ENCODE assay signal across 8 cellular contexts in genomic region chr2:10303634-10304378, GRCh38. TPM values are rescaled to one million over a fixed set of nuclear protein-coding genes. Genes with fewer than 3 reads are reported as not detected.
A peak's percentile ranks its signal among the peaks of the same experiment; 100 is the strongest.
DNase-seq lines count a peak whose midpoint lies in the region; ATAC-seq and TF ChIP-seq lines count a peak whose summit lies in the region.

No MANE protein-coding gene starts in this region.

- peak; percentile 32 to 33 for DNase-seq in T47D (ENCODE audit: low read depth in 1 of 2, low spot score in 1 of 2)

- H3K9ac ChIP-seq in skeletal muscle tissue (ENCODE audit: low read depth in 1 of 3, low read length in 3 of 3), result peak overlapping the region; percentile 62 to 79 (median 77)

- in situ Hi-C loops in T47D (cut with HindIII; ENCODE audit: low pct_unique_long_range_greater_than_20kb, low sequenced_read_pairs), result no loop called here

- no peaks in the 10 kb centered on the region for H3K9me3 Mint-ChIP-seq in T-helper 1 cell treated with Interleukin-12 subunit alpha and Interleukin-12 subunit beta and Interleukin-4 antibody, amounts not matched to agents 30 μg/mL and 1 μg/mL, for 36 hours

- H3K4me3 ChIP-seq in iPS-18c (ENCODE audit: insufficient read depth, low read depth, low read length) (peak overlapping the region; percentile 78), skeletal muscle tissue (ENCODE audit: low read length in 3 of 3) (peak overlapping the region; percentile 81 to 88 (median 85))

- peak; percentile 27 for ATAC-seq in HG03432 (IDR thresholded peaks at IDR 0.05; ENCODE audit: unreplicated experiment)
- no peak for ATAC-seq in GM21576 (IDR thresholded peaks at IDR 0.05; ENCODE audit: unreplicated experiment)
- no peak for ATAC-seq in HG02970 (IDR thresholded peaks at IDR 0.05; ENCODE audit: low FRiP score, unreplicated experiment)

- H3K9me3 ChIP-seq in iPS-18c (ENCODE audit: control insufficient read depth, insufficient read depth, low read length) (no peaks in the 10 kb centered on the region), skeletal muscle tissue (ENCODE audit: control insufficient read depth in 3 of 3, low read length in 3 of 3) (no peaks in the 10 kb centered on the region)

- peak overlapping the region; percentile 76 for H3K27ac Mint-ChIP-seq in T-helper 1 cell treated with Interleukin-12 subunit alpha and Interleukin-12 subunit beta and Interleukin-4 antibody, amounts not matched to agents 30 μg/mL and 1 μg/mL, for 36 hours

- H3K27me3 Mint-ChIP-seq in T-helper 1 cell treated with Interleukin-12 subunit alpha and Interleukin-12 subunit beta and Interleukin-4 antibody, amounts not matched to agents 30 μg/mL and 1 μg/mL, for 36 hours (ENCODE audit: low read depth), result no peaks in the 10 kb centered on the region

- TF ChIP-seq CTCF in GM12872 (IDR thresholded peaks at IDR 0.05; ENCODE audit: insufficient read depth, low read depth, low read length), result 0 out of 3 replicates have a peak, but pooled peaks have one; percentile 2

- H3K4me1 Mint-ChIP-seq in T-helper 1 cell treated with Interleukin-12 subunit alpha and Interleukin-12 subunit beta and Interleukin-4 antibody, amounts not matched to agents 30 μg/mL and 1 μg/mL, for 36 hours (ENCODE audit: low read depth), result peaks cover 54% of the 10 kb centered on the region

- no peak overlapping the region for H3K27ac ChIP-seq in skeletal muscle tissue (ENCODE audit: low read depth, low read length)

- no peaks in the 10 kb centered on the region for H3K36me3 ChIP-seq in skeletal muscle tissue (ENCODE audit: control insufficient read depth in 3 of 3, insufficient read depth in 3 of 3, low read length in 3 of 3)

- H3K27me3 ChIP-seq in skeletal muscle tissue (ENCODE audit: control insufficient read depth in 3 of 3, insufficient read depth in 3 of 3, low read length in 3 of 3), result peaks cover 0 to 23% (median 0%) of the 10 kb centered on the region in 3 donors

- H3K4me3 Mint-ChIP-seq in T-helper 1 cell treated with Interleukin-12 subunit alpha and Interleukin-12 subunit beta and Interleukin-4 antibody, amounts not matched to agents 30 μg/mL and 1 μg/mL, for 36 hours, result peak overlapping the region; percentile 99

- peaks cover 2% of the 10 kb centered on the region for H3K36me3 Mint-ChIP-seq in T-helper 1 cell treated with Interleukin-12 subunit alpha and Interleukin-12 subunit beta and Interleukin-4 antibody, amounts not matched to agents 30 μg/mL and 1 μg/mL, for 36 hours (ENCODE audit: low read depth)

- H3K4me1 ChIP-seq in skeletal muscle tissue (ENCODE audit: control insufficient read depth in 3 of 3, insufficient read depth in 3 of 3, low read length in 3 of 3), result peaks cover 13 to 25% (median 20%) of the 10 kb centered on the region in 3 donors

RNA-seq across cellular contexts. Expression of gene HPCAL1, which starts 1.1 kb away (rescaled TPM):
- 15.1 TPM for total RNA-seq in skeletal muscle tissue
